24 cellular contexts compared by ENCODE assay signal in genomic region chrX:72071213-72071612, GRCh38.
DNase-seq lines count a peak whose midpoint lies in the region; ATAC-seq, FAIRE-seq and TF ChIP-seq lines count a peak whose summit lies in the region.
"Had no signal": no experiment of that assay in that cellular context is flagged by ENCODE, and none has a peak within 500 bp of the region (broad histone marks: within the 10 kb centered on the region; RNA-seq: fewer than 3 reads in every experiment).

No MANE protein-coding gene starts in this region.

- DNase-seq in BE2C, result no peak
- no peak for DNase-seq in astrocyte (ENCODE audit: low read depth)
- DNase-seq in central memory CD8-positive, alpha-beta T cell (ENCODE audit: low spot score in 2 of 2), result no peak
- DNase-seq in midbrain (lab: John Stamatoyannopoulos, UW), result no peak
- no peak for DNase-seq in naive thymus-derived CD4-positive, alpha-beta T cell
- no peak for DNase-seq in NAMALWA (ENCODE audit: low spot score)
- DNase-seq: 8988T; AML-193; C1 segment of cervical spinal cord; CD4-positive, alpha-beta memory T cell; CD4-positive, CD25-positive, alpha-beta regulatory T cell; CD8-positive, alpha-beta memory T cell; COR-L47; DMS 273 treated with DMSO at 0.1 percent for 48 hours; DMS153; DMS79 treated with DMSO at 0.1 percent for 48 hours; GF-D8 had no signal

- H3K4me1 ChIP-seq in BE2C (peaks cover 11% of the 10 kb centered on the region; the same call in 1 of the 2 replicates), astrocyte (ENCODE audit: insufficient read depth, low read length) (peaks cover 6% of the 10 kb centered on the region)
- H3K4me1 ChIP-seq in naive thymus-derived CD4-positive, alpha-beta T cell (ENCODE audit: control insufficient read depth in 2 of 2, insufficient read depth in 2 of 2, low read length in 2 of 2), result no peaks in the 10 kb centered on the region
- H3K4me1 ChIP-seq: BLaER1 had no signal

- no peaks in the 10 kb centered on the region for H3K27me3 ChIP-seq in BE2C
- no peaks in the 10 kb centered on the region for H3K27me3 ChIP-seq in astrocyte (ENCODE audit: insufficient read depth, low read length)
- no peaks in the 10 kb centered on the region for H3K27me3 ChIP-seq in naive thymus-derived CD4-positive, alpha-beta T cell (ENCODE audit: control insufficient read depth in 2 of 2, insufficient read depth in 2 of 2, low read length in 2 of 2)

- no peaks in the 10 kb centered on the region for H3K27me3 Mint-ChIP-seq in astrocyte (ENCODE audit: low read depth, unreplicated experiment)
- peaks cover 60% of the 10 kb centered on the region for H3K27me3 Mint-ChIP-seq in central memory CD8-positive, alpha-beta T cell
- H3K27me3 Mint-ChIP-seq in naive thymus-derived CD4-positive, alpha-beta T cell, result peaks cover 17 to 77% (median 34%) of the 10 kb centered on the region in 5 donors

- H3K9me3 ChIP-seq in BE2C (no peaks in the 10 kb centered on the region), astrocyte (ENCODE audit: insufficient read depth, low read depth, low read length) (no peaks in the 10 kb centered on the region)
- no peaks in the 10 kb centered on the region for H3K9me3 ChIP-seq in naive thymus-derived CD4-positive, alpha-beta T cell (ENCODE audit: control insufficient read depth in 2 of 3, low read length in 3 of 3)
- H3K9me3 ChIP-seq: BLaER1 had no signal

- peak; percentile 73 for FAIRE-seq in astrocyte (lab: Jason Lieb, UNC)
- FAIRE-seq: A204.1, G401.6, GM12891, GM18507 had no signal

- no peak overlapping the region for H2AFZ ChIP-seq in astrocyte (ENCODE audit: low read depth, low read length)

- H3K79me2 ChIP-seq in astrocyte (ENCODE audit: insufficient read depth, low read length), result no peaks in the 10 kb centered on the region

- H3K4me3 ChIP-seq in BE2C (ENCODE audit: low read depth, low read length), result peak overlapping the region; percentile 62
- no peak overlapping the region for H3K4me3 ChIP-seq in astrocyte (ENCODE audit: insufficient read depth, low read depth, low read length)
- H3K4me3 ChIP-seq in naive thymus-derived CD4-positive, alpha-beta T cell (ENCODE audit: low read length), result no peak overlapping the region
- H3K4me3 ChIP-seq: BLaER1 had no signal

- H3K9me3 Mint-ChIP-seq in astrocyte (ENCODE audit: unreplicated experiment), result no peaks in the 10 kb centered on the region
- H3K9me3 Mint-ChIP-seq in central memory CD8-positive, alpha-beta T cell, result no peaks in the 10 kb centered on the region
- no peaks in the 10 kb centered on the region for H3K9me3 Mint-ChIP-seq in naive thymus-derived CD4-positive, alpha-beta T cell
- H3K9me3 Mint-ChIP-seq: CD14-positive monocyte; CD8-positive, alpha-beta memory T cell had no signal

- no peak overlapping the region for H3K27ac ChIP-seq in astrocyte (ENCODE audit: low read depth, low read length)
- no peak overlapping the region for H3K27ac ChIP-seq in naive thymus-derived CD4-positive, alpha-beta T cell (ENCODE audit: low read depth, low read length)
- H3K27ac ChIP-seq: BLaER1 had no signal

- no peak overlapping the region for H3K4me2 ChIP-seq in astrocyte (ENCODE audit: low read length)
- H3K4me2 ChIP-seq: BLaER1 had no signal

- no peaks in the 10 kb centered on the region for H4K20me1 ChIP-seq in astrocyte (ENCODE audit: insufficient read depth, low read length)

- ATAC-seq in central memory CD8-positive, alpha-beta T cell (replicated peaks; ENCODE audit: extremely low read depth, poor library complexity, severe bottlenecking), result no peak
- ATAC-seq in naive thymus-derived CD4-positive, alpha-beta T cell, result no peak

- CTCF ChIA-PET in naive thymus-derived CD4-positive, alpha-beta T cell (lab: Charles Lee), result no interaction called here

- H3K4me1 Mint-ChIP-seq in astrocyte (ENCODE audit: low read depth, unreplicated experiment), result peaks cover 8% of the 10 kb centered on the region
- H3K4me1 Mint-ChIP-seq in central memory CD8-positive, alpha-beta T cell, result peaks cover 20% of the 10 kb centered on the region
- peaks cover 0 to 13% (median 0%) of the 10 kb centered on the region in 7 donors for H3K4me1 Mint-ChIP-seq in naive thymus-derived CD4-positive, alpha-beta T cell
- H3K4me1 Mint-ChIP-seq: B cell had no signal

- POLR2A ChIA-PET in naive thymus-derived CD4-positive, alpha-beta T cell (lab: Charles Lee), result no interaction called here

- H3K36me3 Mint-ChIP-seq in astrocyte (ENCODE audit: low read depth, unreplicated experiment), result peaks cover 7% of the 10 kb centered on the region
- peaks cover 8% of the 10 kb centered on the region for H3K36me3 Mint-ChIP-seq in central memory CD8-positive, alpha-beta T cell (ENCODE audit: insufficient read depth)
- no peaks in the 10 kb centered on the region for H3K36me3 Mint-ChIP-seq in naive thymus-derived CD4-positive, alpha-beta T cell
- H3K36me3 Mint-ChIP-seq: CD14-positive monocyte; CD4-positive, alpha-beta memory T cell; CD4-positive, CD25-positive, alpha-beta regulatory T cell had no signal

- intact Hi-C loops in naive thymus-derived CD4-positive, alpha-beta T cell (cut with micrococcal nuclease), result loop anchor here in 1 of 2 donors (10.0 kb wide), 1 partner anchor 54 kb away; no protein-coding TSS in a partner anchor

- no peak for TF ChIP-seq CTCF in BE2C (IDR thresholded peaks at IDR 0.05; ENCODE audit: low read depth, low read length)
- TF ChIP-seq CTCF in astrocyte (IDR thresholded peaks at IDR 0.05; ENCODE audit: insufficient read depth, low read depth, low read length), result no peak

- H3K9ac ChIP-seq in astrocyte (ENCODE audit: low read length), result no peak overlapping the region
- H3K9ac ChIP-seq: BLaER1 had no signal

- H3K36me3 ChIP-seq in BE2C, result no peaks in the 10 kb centered on the region; the same call in 1 of the 2 replicates
- no peaks in the 10 kb centered on the region for H3K36me3 ChIP-seq in astrocyte (ENCODE audit: insufficient read depth, low read length)
- no peaks in the 10 kb centered on the region for H3K36me3 ChIP-seq in naive thymus-derived CD4-positive, alpha-beta T cell (ENCODE audit: control insufficient read depth in 2 of 3, insufficient read depth in 3 of 3, low read length in 3 of 3)
- H3K36me3 ChIP-seq: BLaER1 had no signal

- H3K4me3 Mint-ChIP-seq in astrocyte (ENCODE audit: unreplicated experiment), result no peak overlapping the region
- H3K4me3 Mint-ChIP-seq in central memory CD8-positive, alpha-beta T cell, result no peak overlapping the region
- no peak overlapping the region for H3K4me3 Mint-ChIP-seq in naive thymus-derived CD4-positive, alpha-beta T cell
- H3K4me3 Mint-ChIP-seq: B cell; CD14-positive monocyte; CD4-positive, CD25-positive, alpha-beta regulatory T cell had no signal

- no peak overlapping the region for H3K27ac Mint-ChIP-seq in astrocyte (ENCODE audit: unreplicated experiment)
- peak overlapping the region; percentile 6 for H3K27ac Mint-ChIP-seq in central memory CD8-positive, alpha-beta T cell (ENCODE audit: low read depth)
- H3K27ac Mint-ChIP-seq in naive thymus-derived CD4-positive, alpha-beta T cell, result no peak overlapping the region
- H3K27ac Mint-ChIP-seq: B cell; CD14-positive monocyte; CD4-positive, alpha-beta memory T cell had no signal
